ENCODE assay signal across 9 cellular contexts in genomic region chr5:1724822-1725602, GRCh38.
DNase-seq lines count a peak whose midpoint lies in the region; ATAC-seq and TF ChIP-seq lines count a peak whose summit lies in the region.
"Had no signal": no experiment of that assay in that cellular context is flagged by ENCODE, and none has a peak within 500 bp of the region (broad histone marks: within the 10 kb centered on the region; RNA-seq: fewer than 3 reads in every experiment).

No MANE protein-coding gene starts in this region.

- no peaks in the 10 kb centered on the region for H3K9me3 Mint-ChIP-seq in activated naive CD4-positive, alpha-beta T cell treated with anti-CD3 and anti-CD28 coated beads, Interleukin-2, amount 50 U/mL, for 24 hours
- no peaks in the 10 kb centered on the region for H3K9me3 Mint-ChIP-seq in stimulated activated effector memory CD8-positive, alpha-beta T cell treated with anti-CD3 and anti-CD28 coated beads, Interleukin-12 subunit alpha, Interleukin-12 subunit beta, amount 100 ng/mL, for 72 hours

- peaks cover 2% of the 10 kb centered on the region for H3K36me3 Mint-ChIP-seq in activated naive CD4-positive, alpha-beta T cell treated with anti-CD3 and anti-CD28 coated beads, Interleukin-2, amount 50 U/mL, for 24 hours
- H3K36me3 Mint-ChIP-seq in stimulated activated effector memory CD8-positive, alpha-beta T cell treated with anti-CD3 and anti-CD28 coated beads, Interleukin-12 subunit alpha, Interleukin-12 subunit beta, amount 100 ng/mL, for 72 hours, result no peaks in the 10 kb centered on the region

- H3K4me3 ChIP-seq in iPS-20b (ENCODE audit: low read length), result peak overlapping the region; percentile 54

- H3K27ac Mint-ChIP-seq in activated naive CD4-positive, alpha-beta T cell treated with anti-CD3 and anti-CD28 coated beads, Interleukin-2, amount 50 U/mL, for 24 hours, result no peak overlapping the region
- H3K27ac Mint-ChIP-seq in stimulated activated effector memory CD8-positive, alpha-beta T cell treated with anti-CD3 and anti-CD28 coated beads, Interleukin-12 subunit alpha, Interleukin-12 subunit beta, amount 100 ng/mL, for 72 hours, result no peak overlapping the region

- H3K36me3 ChIP-seq in iPS-20b (ENCODE audit: insufficient read depth, low read depth, low read length), result no peaks in the 10 kb centered on the region

- CTCF ChIA-PET in HEK293T (lab: Yijun Ruan, JAX), result no interaction called here

- H3K27me3 Mint-ChIP-seq in activated naive CD4-positive, alpha-beta T cell treated with anti-CD3 and anti-CD28 coated beads, Interleukin-2, amount 50 U/mL, for 24 hours, result no peaks in the 10 kb centered on the region

- DNase-seq in activated CD4-positive, alpha-beta T cell treated with anti-CD3 and anti-CD28 coated beads for 48 hours, result peak; percentile 38
- DNase-seq in activated CD4-positive, alpha-beta T cell treated with anti-CD3 and anti-CD28 coated beads, Interleukin-2, amount 50 U/mL, for 1 hour, result no peak
- DNase-seq in stimulated activated effector memory CD8-positive, alpha-beta T cell treated with anti-CD3 and anti-CD28 coated beads, Interleukin-12 subunit alpha, Interleukin-12 subunit beta, amount 100 ng/mL, for 72 hours (ENCODE audit: low spot score in 2 of 2), result peak in 1 of 2 donors; percentile 45
- DNase-seq in NCI-H774 (lab: John Stamatoyannopoulos, UW) (no peak), HEK293T (ENCODE audit: extremely low spot score) (no peak)
- DNase-seq: NCI-H146 had no signal

- H3K4me1 Mint-ChIP-seq in activated naive CD4-positive, alpha-beta T cell treated with anti-CD3 and anti-CD28 coated beads, Interleukin-2, amount 50 U/mL, for 24 hours, result no peaks in the 10 kb centered on the region
- peaks cover 7% of the 10 kb centered on the region for H3K4me1 Mint-ChIP-seq in stimulated activated effector memory CD8-positive, alpha-beta T cell treated with anti-CD3 and anti-CD28 coated beads, Interleukin-12 subunit alpha, Interleukin-12 subunit beta, amount 100 ng/mL, for 72 hours

- H3K4me3 Mint-ChIP-seq in activated naive CD4-positive, alpha-beta T cell treated with anti-CD3 and anti-CD28 coated beads, Interleukin-2, amount 50 U/mL, for 24 hours, result peak overlapping the region; percentile 60
- H3K4me3 Mint-ChIP-seq in stimulated activated effector memory CD8-positive, alpha-beta T cell treated with anti-CD3 and anti-CD28 coated beads, Interleukin-12 subunit alpha, Interleukin-12 subunit beta, amount 100 ng/mL, for 72 hours, result peak overlapping the region; percentile 28

- H3K27ac ChIP-seq in iPS-20b (ENCODE audit: low read length), result no peak overlapping the region

- H3K9ac ChIP-seq in iPS-20b (ENCODE audit: low read depth, low read length), result peak overlapping the region; percentile 56; the same call in 1 of the 2 replicates

- peak; percentile 59 for ATAC-seq in stimulated activated effector memory CD8-positive, alpha-beta T cell treated with anti-CD3 and anti-CD28 coated beads, Interleukin-12 subunit alpha, Interleukin-12 subunit beta, amount 100 ng/mL, for 72 hours
- no peak for ATAC-seq in HG03439 (IDR thresholded peaks at IDR 0.05; ENCODE audit: unreplicated experiment)

- H3K27me3 ChIP-seq in iPS-20b (ENCODE audit: insufficient read depth, low read length), result peaks cover 19% of the 10 kb centered on the region

- H3K9me3 ChIP-seq in iPS-20b (ENCODE audit: insufficient read depth, low read depth, low read length), result peaks cover under 1% of the 10 kb centered on the region; the same call in 1 of the 2 replicates

- POLR2A ChIA-PET in HEK293T (lab: Yijun Ruan, JAX), result no interaction called here

- no peaks in the 10 kb centered on the region; the same call in 1 of the 2 replicates for H3K4me1 ChIP-seq in iPS-20b (ENCODE audit: insufficient read depth, low read length)

TF ChIP-seq in HEK293T, 16 proteins besides CTCF, POLR2A, EP300 and RAD21:
- TF ChIP-seq SP1 (IDR thresholded peaks at IDR 0.05), result no peak
- no peak for TF ChIP-seq HDGF (IDR thresholded peaks at IDR 0.05; ENCODE audit: borderline replicate concordance)
- TF ChIP-seq ELF4 (IDR thresholded peaks at IDR 0.05), result no peak
- no peak for TF ChIP-seq SUZ12 (IDR thresholded peaks at IDR 0.05)
- TF ChIP-seq ARNT (IDR thresholded peaks at IDR 0.05), result no peak
- no peak for TF ChIP-seq CTBP1 (IDR thresholded peaks at IDR 0.05; ENCODE audit: borderline replicate concordance)
- TF ChIP-seq BHLHE40 (IDR thresholded peaks at IDR 0.05; ENCODE audit: borderline replicate concordance), result no peak
- TF ChIP-seq, protein P1, sequence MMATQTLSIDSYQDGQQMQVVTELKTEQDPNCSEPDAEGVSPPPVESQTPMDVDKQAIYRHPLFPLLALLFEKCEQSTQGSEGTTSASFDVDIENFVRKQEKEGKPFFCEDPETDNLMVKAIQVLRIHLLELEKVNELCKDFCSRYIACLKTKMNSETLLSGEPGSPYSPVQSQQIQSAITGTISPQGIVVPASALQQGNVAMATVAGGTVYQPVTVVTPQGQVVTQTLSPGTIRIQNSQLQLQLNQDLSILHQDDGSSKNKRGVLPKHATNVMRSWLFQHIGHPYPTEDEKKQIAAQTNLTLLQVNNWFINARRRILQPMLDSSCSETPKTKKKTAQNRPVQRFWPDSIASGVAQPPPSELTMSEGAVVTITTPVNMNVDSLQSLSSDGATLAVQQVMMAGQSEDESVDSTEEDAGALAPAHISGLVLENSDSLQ (IDR thresholded peaks at IDR 0.05), result no peak
- no peak for TF ChIP-seq FOXM1 (IDR thresholded peaks at IDR 0.05; ENCODE audit: borderline replicate concordance)
- no peak for TF ChIP-seq FOXK2 (IDR thresholded peaks at IDR 0.05)
- TF ChIP-seq L3MBTL2 (conservative IDR thresholded peaks at IDR 0.05), result no peak
- TF ChIP-seq NFRKB (IDR thresholded peaks at IDR 0.05), result no peak
- TF ChIP-seq TARDBP (IDR thresholded peaks at IDR 0.05), result no peak
TF ChIP-seq in HEK293T: peak in this region for 0.
